ENCODE assay signal across 13 cellular contexts in genomic region chr16:89407282-89407924, GRCh38.
DNase-seq lines count a peak whose midpoint lies in the region; ATAC-seq and TF ChIP-seq lines count a peak whose summit lies in the region.
"Had no signal": no experiment of that assay in that cellular context is flagged by ENCODE, and none has a peak within 500 bp of the region (broad histone marks: within the 10 kb centered on the region; RNA-seq: fewer than 3 reads in every experiment).

No MANE protein-coding gene starts in this region.

- H3K4me1 ChIP-seq in CD4-positive, CD25-positive, alpha-beta regulatory T cell (ENCODE audit: control insufficient read depth, insufficient read depth, low read length, poor library complexity, severe bottlenecking), result peaks cover 99% of the 10 kb centered on the region
- peaks cover 16% of the 10 kb centered on the region for H3K4me1 ChIP-seq in mesendoderm (ENCODE audit: control insufficient read depth, low read depth, low read length)

- no peak overlapping the region for H3K23ac ChIP-seq in mesendoderm (ENCODE audit: low read length)

- H3K79me2 ChIP-seq in mesendoderm (ENCODE audit: control insufficient read depth, insufficient read depth, low read length), result peaks cover 94% of the 10 kb centered on the region

- TF ChIP-seq CTCF in HFFc6 (IDR thresholded peaks at IDR 0.05), result no peak

- no peak overlapping the region for H3K9ac ChIP-seq in mesendoderm (ENCODE audit: low read length)

- no peak overlapping the region for H4K8ac ChIP-seq in mesendoderm (ENCODE audit: low read depth, low read length)

- no peak overlapping the region for H3K18ac ChIP-seq in mesendoderm (ENCODE audit: low read length)

- H3K4me1 Mint-ChIP-seq in CD4-positive, CD25-positive, alpha-beta regulatory T cell, result peaks cover 43 to 92% (median 69%) of the 10 kb centered on the region in 4 donors
- peaks cover 79% of the 10 kb centered on the region for H3K4me1 Mint-ChIP-seq in HFFc6 (ENCODE audit: low read depth)
- peaks cover 92% of the 10 kb centered on the region for H3K4me1 Mint-ChIP-seq in activated T-cell treated with anti-CD3 and anti-CD28 coated beads, Interleukin-2, amount 50 U/mL, for 72 hours (ENCODE audit: low read depth)

- H3K9me3 Mint-ChIP-seq in CD4-positive, CD25-positive, alpha-beta regulatory T cell, result no peaks in the 10 kb centered on the region
- H3K9me3 Mint-ChIP-seq in HFFc6, result no peaks in the 10 kb centered on the region
- H3K9me3 Mint-ChIP-seq in activated T-cell treated with anti-CD3 and anti-CD28 coated beads, Interleukin-2, amount 50 U/mL, for 72 hours, result no peaks in the 10 kb centered on the region

- no peak overlapping the region for H4K5ac ChIP-seq in mesendoderm (ENCODE audit: low read length)

- no peaks in the 10 kb centered on the region for H3K27me3 Mint-ChIP-seq in CD4-positive, CD25-positive, alpha-beta regulatory T cell
- peaks cover 3% of the 10 kb centered on the region for H3K27me3 Mint-ChIP-seq in HFFc6 (ENCODE audit: insufficient read depth)
- H3K27me3 Mint-ChIP-seq in activated T-cell treated with anti-CD3 and anti-CD28 coated beads, Interleukin-2, amount 50 U/mL, for 72 hours (ENCODE audit: low read depth), result no peaks in the 10 kb centered on the region

- no peak for ATAC-seq in CD4-positive, CD25-positive, alpha-beta regulatory T cell (ENCODE audit: low read depth in 2 of 2)
- ATAC-seq in activated T-cell treated with anti-CD3 and anti-CD28 coated beads, Interleukin-2, amount 50 U/mL, for 72 hours (replicated peaks in 1 of 2), result no peak
- ATAC-seq in GM21529 (IDR thresholded peaks at IDR 0.05; ENCODE audit: unreplicated experiment), result no peak

- no peak overlapping the region for H2AK5ac ChIP-seq in mesendoderm (ENCODE audit: low read length)

- no peaks in the 10 kb centered on the region for H3K27me3 ChIP-seq in CD4-positive, CD25-positive, alpha-beta regulatory T cell (ENCODE audit: control insufficient read depth, insufficient read depth, low read length)
- H3K27me3 ChIP-seq in mesendoderm (ENCODE audit: insufficient read depth, low read length, poor library complexity), result no peaks in the 10 kb centered on the region
- H3K27me3 ChIP-seq: pancreas, vagina had no signal

- no peaks in the 10 kb centered on the region for H3K36me3 ChIP-seq in CD4-positive, CD25-positive, alpha-beta regulatory T cell (ENCODE audit: control insufficient read depth, insufficient read depth, low read length)
- no peaks in the 10 kb centered on the region for H3K36me3 ChIP-seq in mesendoderm (ENCODE audit: control insufficient read depth, insufficient read depth, low read length)
- H3K36me3 ChIP-seq: pancreas, vagina had no signal

- H3K4ac ChIP-seq in mesendoderm (ENCODE audit: low read depth, low read length), result no peak overlapping the region

- H3K27ac ChIP-seq in CD4-positive, CD25-positive, alpha-beta regulatory T cell (ENCODE audit: insufficient read depth, low read length, poor library complexity, severe bottlenecking), result peak overlapping the region; percentile 91
- peak overlapping the region; percentile 7 for H3K27ac ChIP-seq in mesendoderm (ENCODE audit: low read depth, low read length)
- H3K27ac ChIP-seq: vagina had no signal

- no peaks in the 10 kb centered on the region for H3K36me3 Mint-ChIP-seq in CD4-positive, CD25-positive, alpha-beta regulatory T cell
- H3K36me3 Mint-ChIP-seq in HFFc6 (ENCODE audit: low read depth), result no peaks in the 10 kb centered on the region
- H3K36me3 Mint-ChIP-seq in activated T-cell treated with anti-CD3 and anti-CD28 coated beads, Interleukin-2, amount 50 U/mL, for 72 hours (ENCODE audit: insufficient read depth in 2 of 2), result peaks cover 1 to 10% of the 10 kb centered on the region in 2 donors

- no peak overlapping the region for H2BK120ac ChIP-seq in mesendoderm (ENCODE audit: low read depth, low read length)

- H2BK15ac ChIP-seq in mesendoderm (replicated peaks; ENCODE audit: low read depth), result no peak overlapping the region

- no peaks in the 10 kb centered on the region for H3K9me3 ChIP-seq in CD4-positive, CD25-positive, alpha-beta regulatory T cell (ENCODE audit: control insufficient read depth in 2 of 2, low read length in 2 of 2)
- H3K9me3 ChIP-seq: pancreas, vagina had no signal

- H3K4me2 ChIP-seq in mesendoderm (ENCODE audit: low read length), result no peak overlapping the region

- WGBS in mesendoderm (ENCODE audit: extremely low coverage, insufficient coverage, low lambda C conversion rate), result 100% methylated on average over 1 of the region's 17 CpGs

- peaks cover 6% of the 10 kb centered on the region for H3K79me1 ChIP-seq in mesendoderm (ENCODE audit: low read length)

- H3K27ac Mint-ChIP-seq in CD4-positive, CD25-positive, alpha-beta regulatory T cell, result peak overlapping the region; percentile 90 to 96 (median 95)
- peak overlapping the region; percentile 82 for H3K27ac Mint-ChIP-seq in HFFc6
- H3K27ac Mint-ChIP-seq in activated T-cell treated with anti-CD3 and anti-CD28 coated beads, Interleukin-2, amount 50 U/mL, for 72 hours, result peak overlapping the region; percentile 94

- H3K4me3 Mint-ChIP-seq in CD4-positive, CD25-positive, alpha-beta regulatory T cell, result peak overlapping the region; percentile 82 to 89 (median 84)
- H3K4me3 Mint-ChIP-seq in HFFc6, result no peak overlapping the region
- H3K4me3 Mint-ChIP-seq in activated T-cell treated with anti-CD3 and anti-CD28 coated beads, Interleukin-2, amount 50 U/mL, for 72 hours, result peak overlapping the region; percentile 60 to 65

- DNase-seq in CD4-positive, CD25-positive, alpha-beta regulatory T cell, result peak in 1 of 3 donors; percentile 56
- DNase-seq in HFFc6 (no peak), mesendoderm (peak; percentile 44), occipital lobe (lab: John Stamatoyannopoulos, UW) (no peak), middle frontal gyrus (ENCODE audit: extremely low spot score, low spot score) (no peak)
- no peak for DNase-seq in activated T-cell treated with anti-CD3 and anti-CD28 coated beads, Interleukin-2, amount 50 U/mL, for 72 hours
- DNase-seq in stimulated activated CD4-positive, alpha-beta T cell treated with anti-CD3 and anti-CD28 coated beads, Interleukin-4, amount 100 ng/mL, for 4 hours, result no peak
- DNase-seq: DMS79, NCI-H1105 treated with DMSO at 0.1 percent for 48 hours, NCI-H774 had no signal

- H3K56ac ChIP-seq in mesendoderm (ENCODE audit: low read length), result peak overlapping the region; percentile 58

- H3K4me3 ChIP-seq in CD4-positive, CD25-positive, alpha-beta regulatory T cell (ENCODE audit: low read depth, low read length), result peak overlapping the region; percentile 26
- H3K4me3 ChIP-seq in mesendoderm (ENCODE audit: low read length), result no peak overlapping the region
- H3K4me3 ChIP-seq: pancreas, vagina had no signal

- H2BK5ac ChIP-seq in mesendoderm (ENCODE audit: low read length), result no peak overlapping the region
